In the genomic region with DNA sequence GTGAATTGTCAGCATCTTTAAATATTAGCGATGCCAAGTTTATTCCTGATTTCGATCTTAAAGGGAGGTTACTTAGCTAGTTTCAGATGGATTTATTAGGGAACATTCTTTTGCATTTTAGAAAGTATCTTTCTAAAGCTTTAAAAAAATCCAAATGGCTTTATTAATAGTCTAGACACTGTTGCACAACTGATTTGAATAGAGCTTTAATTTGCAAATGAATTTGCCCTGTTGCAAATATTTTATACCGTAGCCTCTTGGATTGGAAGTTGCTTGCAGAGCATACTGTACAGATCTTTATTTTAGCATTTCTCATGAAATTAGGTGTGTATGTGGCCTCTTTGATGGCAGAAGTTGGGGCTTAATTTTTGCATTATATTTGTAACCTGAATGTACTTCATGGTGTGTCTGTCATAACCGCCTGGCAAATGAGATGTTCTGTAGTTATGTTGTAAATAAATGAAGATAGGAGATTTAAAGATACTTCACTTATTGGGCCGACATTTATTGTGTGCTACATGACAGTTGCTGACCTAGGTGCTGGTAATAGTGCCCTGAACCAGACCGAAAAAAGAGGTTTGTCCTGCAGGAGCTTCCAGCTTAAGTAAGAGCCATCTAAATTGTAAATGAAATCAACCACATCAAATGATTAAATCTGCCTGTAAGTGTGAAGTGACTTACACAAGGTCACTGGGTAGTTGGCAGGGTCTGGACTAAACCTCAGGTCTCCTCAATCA, we compare ENCODE assay signal across 11 cellular contexts. TPM values are rescaled to one million over a fixed set of nuclear protein-coding genes. Genes with fewer than 3 reads are reported as not detected.
DNase-seq lines count a peak whose midpoint lies in the region; ATAC-seq, FAIRE-seq and TF ChIP-seq lines count a peak whose summit lies in the region.
"Had no signal": no experiment of that assay in that cellular context is flagged by ENCODE, and none has a peak within 500 bp of the region (broad histone marks: within the 10 kb centered on the region; RNA-seq: fewer than 3 reads in every experiment).

No MANE protein-coding gene starts in this region.

- POLR2A ChIA-PET in activated CD4-positive, alpha-beta memory T cell treated with anti-CD3 and anti-CD28 coated beads for 36 hours (lab: Charles Lee): interaction anchor here (0.6 kb wide), 1 partner anchor 209 kb away, joined by 4 read pairs; no protein-coding TSS in a partner anchor

- 72 to 80% (median 77%) methylated on average over 6 of the region's 6 CpGs for WGBS in heart left ventricle, 4 donors
- WGBS in suprapubic skin: 59% methylated on average over 6 of the region's 6 CpGs

- H3K4me3 Mint-ChIP-seq in activated CD4-positive, alpha-beta memory T cell treated with anti-CD3 and anti-CD28 coated beads for 36 hours: peak overlapping the region; percentile 97
- peak overlapping the region; percentile 95 for H3K4me3 Mint-ChIP-seq in glutamatergic neuron (ENCODE audit: unreplicated experiment)

- CTCF ChIA-PET in activated CD4-positive, alpha-beta memory T cell treated with anti-CD3 and anti-CD28 coated beads for 36 hours (lab: Charles Lee): no interaction called here

- H3K36me3 ChIP-seq in heart left ventricle (no peaks in the 10 kb centered on the region), suprapubic skin (no peaks in the 10 kb centered on the region)
- H3K36me3 ChIP-seq: upper lobe of left lung had no signal

- H3K4me1 Mint-ChIP-seq in activated CD4-positive, alpha-beta memory T cell treated with anti-CD3 and anti-CD28 coated beads for 36 hours (ENCODE audit: low read depth): peaks cover 41% of the 10 kb centered on the region
- H3K4me1 Mint-ChIP-seq in glutamatergic neuron (ENCODE audit: low read depth, unreplicated experiment): peaks cover 17% of the 10 kb centered on the region

- H3K9me3 ChIP-seq in heart left ventricle (no peaks in the 10 kb centered on the region), suprapubic skin (no peaks in the 10 kb centered on the region)
- H3K9me3 ChIP-seq: upper lobe of left lung had no signal

- H3K27ac Mint-ChIP-seq in activated CD4-positive, alpha-beta memory T cell treated with anti-CD3 and anti-CD28 coated beads for 36 hours: no peak overlapping the region
- H3K27ac Mint-ChIP-seq in glutamatergic neuron (ENCODE audit: unreplicated experiment): no peak overlapping the region

- H3K27me3 Mint-ChIP-seq in activated CD4-positive, alpha-beta memory T cell treated with anti-CD3 and anti-CD28 coated beads for 36 hours: no peaks in the 10 kb centered on the region
- H3K27me3 Mint-ChIP-seq in glutamatergic neuron (ENCODE audit: unreplicated experiment): peaks cover 9% of the 10 kb centered on the region

- H3K27ac ChIP-seq in heart left ventricle: no peak overlapping the region
- no peak overlapping the region for H3K27ac ChIP-seq in suprapubic skin

- H3K36me3 Mint-ChIP-seq in activated CD4-positive, alpha-beta memory T cell treated with anti-CD3 and anti-CD28 coated beads for 36 hours: peaks cover 13% of the 10 kb centered on the region
- no peaks in the 10 kb centered on the region for H3K36me3 Mint-ChIP-seq in glutamatergic neuron (ENCODE audit: unreplicated experiment)

- H3K9me3 Mint-ChIP-seq in activated CD4-positive, alpha-beta memory T cell treated with anti-CD3 and anti-CD28 coated beads for 36 hours: no peaks in the 10 kb centered on the region
- peaks cover 3% of the 10 kb centered on the region for H3K9me3 Mint-ChIP-seq in glutamatergic neuron (ENCODE audit: unreplicated experiment)

- ATAC-seq in heart left ventricle: no peak
- no peak for ATAC-seq in left ventricle myocardium superior

- peak overlapping the region in 7 of 12 donors; percentile 75 to 100 (median 98) for H3K4me3 ChIP-seq in heart left ventricle
- H3K4me3 ChIP-seq in suprapubic skin: peak overlapping the region; percentile 77

- TF ChIP-seq POLR2A in heart left ventricle (IDR thresholded peaks at IDR 0.05) (no peak), suprapubic skin (IDR thresholded peaks at IDR 0.05) (no peak)

- TF ChIP-seq CTCF in heart left ventricle (IDR thresholded peaks at IDR 0.05) (no peak), glutamatergic neuron (IDR thresholded peaks at IDR 0.05; ENCODE audit: partially characterized antibody, unreplicated experiment) (no peak), suprapubic skin (IDR thresholded peaks at IDR 0.05) (no peak), GM10266 (IDR thresholded peaks at IDR 0.05; ENCODE audit: control insufficient read depth, insufficient read depth, low read depth, missing control alignments) (no peak)

- no peak for TF ChIP-seq EP300 in suprapubic skin (IDR thresholded peaks at IDR 0.05)

- intact Hi-C loops in heart left ventricle (cut with DNase I) (no loop called here), left ventricle myocardium superior (cut with micrococcal nuclease) (no loop called here)
- intact Hi-C loops in activated CD4-positive, alpha-beta memory T cell treated with anti-CD3 and anti-CD28 coated beads for 36 hours (cut with micrococcal nuclease): loop anchor here (5.0 to 10.0 kb wide), 3 partner anchors 614 to 1933 kb away; a partner anchor contains a TSS

- H3K4me1 ChIP-seq in heart left ventricle (peaks cover 0 to 43% (median 29%) of the 10 kb centered on the region in 12 donors), suprapubic skin (peaks cover 23% of the 10 kb centered on the region)

- no peak for DNase-seq in heart left ventricle
- no peak for DNase-seq in left ventricle myocardium superior
- DNase-seq in activated CD4-positive, alpha-beta memory T cell treated with anti-CD3 and anti-CD28 coated beads for 36 hours: no peak
- no peak for DNase-seq in glutamatergic neuron
- no peak for DNase-seq in suprapubic skin (ENCODE audit: low spot score in 2 of 2)
- DNase-seq in GM10266 (ENCODE audit: extremely low spot score): no peak
- no peak for DNase-seq in NCI-H2081 (lab: John Stamatoyannopoulos, UW)
- no peak for DNase-seq in frontal cortex (ENCODE audit: low spot score in 2 of 2)
- DNase-seq: effector CD4-positive, alpha-beta T cell; T1000; upper lobe of left lung had no signal

- H3K27me3 ChIP-seq in heart left ventricle (no peaks in the 10 kb centered on the region), suprapubic skin (no peaks in the 10 kb centered on the region)
- H3K27me3 ChIP-seq: upper lobe of left lung had no signal

- no peak for FAIRE-seq in frontal cortex (lab: Jason Lieb, UNC)

RNA-seq across cellular contexts. Expression of a gene that starts 1.8 kb away (rescaled TPM):
- total RNA-seq in heart left ventricle (10 to 100 TPM; 17.6 to 28.7 (median 21.6) TPM), left ventricle myocardium superior (15.5 TPM), glutamatergic neuron (ENCODE audit: unreplicated experiment) (122 TPM), suprapubic skin (100 to 1,000 TPM in 1 of 4 donors, 10 to 100 TPM in 3; 59.1 to 164 (median 65.1) TPM), frontal cortex (48.1 TPM)
- 10 to 100 TPM; 13.8 to 23.4 TPM for polyA plus RNA-seq in heart left ventricle
- 10 to 100 TPM; 93.3 to 99.4 TPM for total RNA-seq in activated CD4-positive, alpha-beta memory T cell treated with anti-CD3 and anti-CD28 coated beads for 36 hours
